Comparison of ENCODE assay signal across 1 cellular context in genomic region chr6:89689732-89690131, GRCh38.
TF ChIP-seq lines count a peak whose summit lies in the region.

No MANE protein-coding gene starts in this region.

TF ChIP-seq in HepG2, 621 proteins besides CTCF, POLR2A, EP300 and RAD21 (continued from another document):
- TF ChIP-seq THYN1 (CRISPR knock-in tag; IDR thresholded peaks at IDR 0.05; ENCODE audit: borderline replicate concordance, low read depth) (no peak), JUND (CRISPR knock-in tag; IDR thresholded peaks at IDR 0.05) (no peak), ATF2 (CRISPR knock-in tag; IDR thresholded peaks at IDR 0.05) (no peak), ZNF792 (CRISPR knock-in tag; IDR thresholded peaks at IDR 0.05) (no peak)
TF ChIP-seq in HepG2: peak in this region for 0.
